ENCODE assay signal across 9 cellular contexts in genomic region chr9:133485531-133486260, GRCh38. TPM values are rescaled to one million over a fixed set of nuclear protein-coding genes. Genes with fewer than 3 reads are reported as not detected.
DNase-seq lines count a peak whose midpoint lies in the region; ATAC-seq, FAIRE-seq and TF ChIP-seq lines count a peak whose summit lies in the region.
"Had no signal": no experiment of that assay in that cellular context is flagged by ENCODE, and none has a peak within 500 bp of the region (broad histone marks: within the 10 kb centered on the region; RNA-seq: fewer than 3 reads in every experiment).

No MANE protein-coding gene starts in this region.

- H3K27ac Mint-ChIP-seq in GM23338 (no peak overlapping the region), T-cell (no peak overlapping the region)

- H3K4me3 Mint-ChIP-seq in GM23338 (no peak overlapping the region), T-cell (peak overlapping the region in 2 of 3 donors; percentile 20 to 31)

- 0 out of 2 replicates have a peak, but pooled peaks cover 2% of the 10 kb centered on the region for H3F3A ChIP-seq in GM23338 (replicated peaks; ENCODE audit: low read depth)

- 0% methylated on average over 1 of the region's 25 CpGs for WGBS in right lobe of liver (ENCODE audit: insufficient coverage, low coverage, low lambda C conversion rate, missing lambda C conversion rate)
- 51 to 61% (median 53%) methylated on average over 23 to 25 of the region's 25 CpGs for WGBS in small intestine, 3 donors

- H3K36me3 Mint-ChIP-seq in GM23338 (ENCODE audit: low read depth) (no peaks in the 10 kb centered on the region), T-cell (no peaks in the 10 kb centered on the region)

- H3K9me2 ChIP-seq in GM23338 (ENCODE audit: insufficient read depth), result no peaks in the 10 kb centered on the region

- CTCF ChIA-PET in T-cell (lab: Charles Lee), result no interaction called here

- DNase-seq in D341Med (ENCODE audit: low spot score) (peak; percentile 55), GM23338 (ENCODE audit: low spot score) (no peak), T-cell (no peak), right lobe of liver (peak in 2 of 3 donors; percentile 22 to 51), Ammon's horn (ENCODE audit: low spot score) (no peak), dedifferentiated amniotic fluid mesenchymal stem cell (ENCODE audit: extremely low spot score) (no peak), small intestine (no peak), NCI-H524 (lab: John Stamatoyannopoulos, UW) (no peak)

- H3K4me1 Mint-ChIP-seq in GM23338 (no peaks in the 10 kb centered on the region), T-cell (peaks cover 5 to 8% (median 5%) of the 10 kb centered on the region in 3 donors)

- H3K9me3 ChIP-seq in right lobe of liver, result no peaks in the 10 kb centered on the region
- no peaks in the 10 kb centered on the region for H3K9me3 ChIP-seq in small intestine (ENCODE audit: control insufficient read depth, low read depth)

- H3K4me3 ChIP-seq in GM23338, result no peak overlapping the region
- H3K4me3 ChIP-seq in right lobe of liver, result no peak overlapping the region
- H3K4me3 ChIP-seq in small intestine (ENCODE audit: low read depth in 1 of 2, low read length in 2 of 2), result no peak overlapping the region

- H3K9me3 Mint-ChIP-seq in GM23338 (no peaks in the 10 kb centered on the region; the same call in 2 of the 3 replicates), T-cell (no peaks in the 10 kb centered on the region)

- H3K36me3 ChIP-seq in GM23338 (ENCODE audit: insufficient read depth) (no peaks in the 10 kb centered on the region), right lobe of liver (no peaks in the 10 kb centered on the region), small intestine (ENCODE audit: control insufficient read depth in 2 of 2, insufficient read depth in 2 of 2, low read length in 2 of 2) (no peaks in the 10 kb centered on the region)

- no peaks in the 10 kb centered on the region for H3K79me2 ChIP-seq in GM23338 (replicated peaks; ENCODE audit: insufficient read depth)

- no peak for TF ChIP-seq POLR2A in right lobe of liver (IDR thresholded peaks at IDR 0.05)

- no peak overlapping the region for H3K27ac ChIP-seq in GM23338 (ENCODE audit: low read depth)
- no peak overlapping the region for H3K27ac ChIP-seq in right lobe of liver
- H3K27ac ChIP-seq in small intestine (ENCODE audit: low read depth in 1 of 2, low read length in 1 of 2), result no peak overlapping the region

- peaks cover 4% of the 10 kb centered on the region for H3K27me3 Mint-ChIP-seq in GM23338 (ENCODE audit: insufficient read depth, low read depth, poor library complexity)
- H3K27me3 Mint-ChIP-seq in T-cell, result peaks cover 0 to 6% of the 10 kb centered on the region in 2 donors

- H3K4me1 ChIP-seq in GM23338 (ENCODE audit: insufficient read depth) (no peaks in the 10 kb centered on the region; the same call in 1 of the 2 replicates), right lobe of liver (no peaks in the 10 kb centered on the region), small intestine (ENCODE audit: control insufficient read depth in 2 of 2, insufficient read depth in 1 of 2, low read depth in 1 of 2, low read length in 1 of 2) (no peaks in the 10 kb centered on the region)

- ATAC-seq in GM23338, result peak; percentile 27
- peak; percentile 40 to 55 (median 50) for ATAC-seq in T-cell (replicated peaks in 1 of 4)
- peak in 3 of 4 donors; percentile 5 to 11 (median 9) for ATAC-seq in right lobe of liver

- H3K27me3 ChIP-seq in GM23338 (ENCODE audit: insufficient read depth) (no peaks in the 10 kb centered on the region), right lobe of liver (no peaks in the 10 kb centered on the region), small intestine (ENCODE audit: control insufficient read depth in 2 of 2, insufficient read depth in 2 of 2, low read length in 2 of 2) (no peaks in the 10 kb centered on the region)

- peak in 1 of 2 experiments; percentile 2; a peak in 1 of 4 replicates for TF ChIP-seq CTCF in GM23338 (conservative IDR thresholded peaks at IDR 0.05; ENCODE audit: low read depth in 2 of 2)
- TF ChIP-seq CTCF in right lobe of liver (IDR thresholded peaks at IDR 0.05), result no peak

- no peak overlapping the region for H3K4me2 ChIP-seq in GM23338

- no peaks in the 10 kb centered on the region for H4K20me1 ChIP-seq in GM23338 (replicated peaks; ENCODE audit: insufficient read depth)

- H2AFZ ChIP-seq in GM23338, result no peak overlapping the region

- no peak for FAIRE-seq in small intestine (lab: Jason Lieb, UNC)

- intact Hi-C loops in right lobe of liver (cut with DNase I), result loop anchor here (5.0 to 10.0 kb wide), 4 partner anchors 83 to 301 kb away; partner anchors contain the start of genes MED22 (in 1 of the 2) and RPL7A (in 1 of the 2)

- POLR2A ChIA-PET in T-cell (lab: Charles Lee), result no interaction called here

TF ChIP-seq in GM23338, 12 proteins besides CTCF, POLR2A, EP300 and RAD21:
- TF ChIP-seq JUNB (IDR thresholded peaks at IDR 0.05; ENCODE audit: unreplicated experiment), result no peak

RNA-seq across cellular contexts. Expression of gene SLC2A6, which starts 6.8 kb away (rescaled TPM):
- total RNA-seq in GM23338 (2014; rRNA removed; shearing (Covaris generic)), result 30.9 and 39.3 TPM in 2 replicates
- polyA plus RNA-seq in GM23338 (2016; fragmentation: Nextera tagmentation; extraction: Ambion mirVana) (17.5 and 17.6 TPM in 2 replicates), small intestine (1 to 10 TPM in 2 of 3 donors, under 1 TPM in 1; 0.89 to 2.5 (median 1.6) TPM)
- total RNA-seq in T-cell (1 to 10 TPM; 3.6 to 6.1 (median 4.9) TPM), right lobe of liver (1 to 10 TPM in 5 of 6 experiments, under 1 TPM in 1; 0.88 to 6.8 (median 2.8) TPM)

RNA-seq across cellular contexts. Expression of gene CACFD1, which starts 25.9 kb away (rescaled TPM):
- 12.0 and 18.2 TPM in 2 replicates for total RNA-seq in GM23338 (2014; rRNA removed; shearing (Covaris generic))
- polyA plus RNA-seq in GM23338 (2016; fragmentation: Nextera tagmentation; extraction: Ambion mirVana) (4.5 and 5.8 TPM in 2 replicates), small intestine (10 to 100 TPM; 27.0 to 30.8 (median 28.2) TPM)
- total RNA-seq in T-cell (1 to 10 TPM; 2.6 to 5.2 (median 3.7) TPM), right lobe of liver (10 to 100 TPM; 23.5 to 39.8 (median 32.9) TPM)

RNA-seq across cellular contexts. Expression of gene MYMK, which starts 39.1 kb away (rescaled TPM):
- not detected in 2 replicates for total RNA-seq in GM23338 (2014; rRNA removed; shearing (Covaris generic))
- polyA plus RNA-seq in GM23338 (2016; fragmentation: Nextera tagmentation; extraction: Ambion mirVana), result 0.54 TPM in 1 of 2 replicates, not detected in the other
- total RNA-seq in T-cell, result not detected
- total RNA-seq in right lobe of liver, result not detected
- polyA plus RNA-seq in small intestine, result not detected

RNA-seq across cellular contexts. Expression of gene ADAMTSL2, which starts 48.8 kb away (rescaled TPM):
- 0.66 and 1.1 TPM in 2 replicates for total RNA-seq in GM23338 (2014; rRNA removed; shearing (Covaris generic))
- 0.15 and 0.21 TPM in 2 replicates for polyA plus RNA-seq in GM23338 (2016; fragmentation: Nextera tagmentation; extraction: Ambion mirVana)
- total RNA-seq in T-cell, result under 1 TPM; 0.16 to 0.76 (median 0.53) TPM
- 10 to 100 TPM in 3 of 6 experiments, 1 to 10 TPM in 3; 9.2 to 24.8 (median 12.7) TPM for total RNA-seq in right lobe of liver
- 1 to 10 TPM in 1 of 3 donors, under 1 TPM in 2; 0.22 to 1.2 (median 0.27) TPM for polyA plus RNA-seq in small intestine
- total RNA-seq: LHCN-M2 had no signal

Comparison
In these comparisons a context has a peak if more than half of its experiments do, and no peak if none do; other contexts are left out.
1. DNase-seq: peak in D341Med (single experiment) and right lobe of liver (2 of 3); none in GM23338 (single experiment), T-cell (0 of 34), Ammon's horn (single experiment), dedifferentiated amniotic fluid mesenchymal stem cell (single experiment), small intestine (single experiment) and NCI-H524 (0 of 2).
2. Peak in every context shown above with its lines, with median percentiles within 50 percentile points of each other: ATAC-seq.